Comparison of ENCODE assay signal across 10 cellular contexts in genomic region chr1:55210990-55211389, GRCh38. TPM values are rescaled to one million over a fixed set of nuclear protein-coding genes. Genes with fewer than 3 reads are reported as not detected.
DNase-seq lines count a peak whose midpoint lies in the region; ATAC-seq, FAIRE-seq and TF ChIP-seq lines count a peak whose summit lies in the region.
"Had no signal": no experiment of that assay in that cellular context is flagged by ENCODE, and none has a peak within 500 bp of the region (broad histone marks: within the 10 kb centered on the region; RNA-seq: fewer than 3 reads in every experiment).

No MANE protein-coding gene starts in this region.

- peak overlapping the region; percentile 66 for H3K4me3 Mint-ChIP-seq in activated naive CD8-positive, alpha-beta T cell treated with anti-CD3 and anti-CD28 coated beads, Interleukin-2, amount 10 ng/mL, durations not matched to agents 7 days and 5 days
- peak overlapping the region; percentile 53 to 96 (median 88) for H3K4me3 Mint-ChIP-seq in naive thymus-derived CD4-positive, alpha-beta T cell

- POLR2A ChIA-PET in activated naive CD8-positive, alpha-beta T cell treated with anti-CD3 and anti-CD28 coated beads, Interleukin-2, amount 10 ng/mL, durations not matched to agents 7 days and 5 days (lab: Charles Lee), result no interaction called here
- POLR2A ChIA-PET in naive thymus-derived CD4-positive, alpha-beta T cell (lab: Charles Lee), result no interaction called here

- no peak overlapping the region for H2AFZ ChIP-seq in ACC112 (ENCODE audit: low read length, unreplicated experiment)

- peak overlapping the region; percentile 14; the same call in 1 of the 2 replicates for H3K4me3 ChIP-seq in ACC112 (ENCODE audit: low read depth, low read length)
- peak overlapping the region; percentile 66 for H3K4me3 ChIP-seq in naive thymus-derived CD4-positive, alpha-beta T cell (ENCODE audit: low read length)

- peaks cover 14% of the 10 kb centered on the region for H3K36me3 Mint-ChIP-seq in activated naive CD8-positive, alpha-beta T cell treated with anti-CD3 and anti-CD28 coated beads, Interleukin-2, amount 10 ng/mL, durations not matched to agents 7 days and 5 days
- H3K36me3 Mint-ChIP-seq in naive thymus-derived CD4-positive, alpha-beta T cell, result peaks cover 0 to 9% (median 7%) of the 10 kb centered on the region in 5 donors

- no peaks in the 10 kb centered on the region for H3K9me3 Mint-ChIP-seq in activated naive CD8-positive, alpha-beta T cell treated with anti-CD3 and anti-CD28 coated beads, Interleukin-2, amount 10 ng/mL, durations not matched to agents 7 days and 5 days
- peaks cover 0 to 2% (median 0%) of the 10 kb centered on the region in 11 donors for H3K9me3 Mint-ChIP-seq in naive thymus-derived CD4-positive, alpha-beta T cell

- no peaks in the 10 kb centered on the region for H3K36me3 ChIP-seq in ACC112 (ENCODE audit: insufficient read depth, low read length)
- peaks cover 0 to 5% (median 0%) of the 10 kb centered on the region in 3 experiments for H3K36me3 ChIP-seq in naive thymus-derived CD4-positive, alpha-beta T cell (ENCODE audit: control insufficient read depth in 2 of 3, insufficient read depth in 3 of 3, low read length in 3 of 3)

- no peak for ATAC-seq in activated naive CD8-positive, alpha-beta T cell treated with anti-CD3 and anti-CD28 coated beads, Interleukin-2, amount 10 ng/mL, durations not matched to agents 7 days and 5 days (ENCODE audit: low read depth)
- no peak for ATAC-seq in naive thymus-derived CD4-positive, alpha-beta T cell
- ATAC-seq in GM19397 (IDR thresholded peaks at IDR 0.05; ENCODE audit: unreplicated experiment), result no peak

- peak overlapping the region; percentile 55 for H3K27ac Mint-ChIP-seq in activated naive CD8-positive, alpha-beta T cell treated with anti-CD3 and anti-CD28 coated beads, Interleukin-2, amount 10 ng/mL, durations not matched to agents 7 days and 5 days
- H3K27ac Mint-ChIP-seq in naive thymus-derived CD4-positive, alpha-beta T cell, result peak overlapping the region in 8 of 9 donors; percentile 7 to 98 (median 77)

- peaks cover 47% of the 10 kb centered on the region for H3K4me1 ChIP-seq in ACC112 (ENCODE audit: control insufficient read depth, insufficient read depth, low read length, unreplicated experiment)
- H3K4me1 ChIP-seq in naive thymus-derived CD4-positive, alpha-beta T cell (ENCODE audit: control insufficient read depth in 2 of 2, insufficient read depth in 2 of 2, low read length in 2 of 2), result peaks cover 27 to 36% of the 10 kb centered on the region in 2 donors

- H3K79me2 ChIP-seq in ACC112 (ENCODE audit: control insufficient read depth, insufficient read depth, low read length, unreplicated experiment), result peaks cover 90% of the 10 kb centered on the region

- no peak for DNase-seq in GM19239 (ENCODE audit: insufficient read length, low spot score)
- DNase-seq in activated naive CD8-positive, alpha-beta T cell treated with anti-CD3 and anti-CD28 coated beads, Interleukin-2, amount 10 ng/mL, durations not matched to agents 7 days and 5 days, result no peak
- DNase-seq in naive thymus-derived CD4-positive, alpha-beta T cell, result no peak
- no peak for DNase-seq in GM19238 (ENCODE audit: insufficient read length, low spot score)
- no peak for DNase-seq in NCI-H1417 (lab: John Stamatoyannopoulos, UW)
- no peak for DNase-seq in GM13977 (ENCODE audit: low spot score)
- DNase-seq: effector CD8-positive, alpha-beta T cell; trophoblast cell had no signal

- no peak for TF ChIP-seq CTCF in GM13977 (IDR thresholded peaks at IDR 0.05; ENCODE audit: extremely low read depth, insufficient read depth, missing control alignments)

- H3K4me1 Mint-ChIP-seq in activated naive CD8-positive, alpha-beta T cell treated with anti-CD3 and anti-CD28 coated beads, Interleukin-2, amount 10 ng/mL, durations not matched to agents 7 days and 5 days, result peaks cover 49% of the 10 kb centered on the region
- H3K4me1 Mint-ChIP-seq in naive thymus-derived CD4-positive, alpha-beta T cell, result peaks cover 56 to 85% (median 73%) of the 10 kb centered on the region in 7 donors

- CTCF ChIA-PET in naive thymus-derived CD4-positive, alpha-beta T cell (lab: Charles Lee), result no interaction called here

- no peaks in the 10 kb centered on the region for H3K27me3 Mint-ChIP-seq in activated naive CD8-positive, alpha-beta T cell treated with anti-CD3 and anti-CD28 coated beads, Interleukin-2, amount 10 ng/mL, durations not matched to agents 7 days and 5 days
- no peaks in the 10 kb centered on the region for H3K27me3 Mint-ChIP-seq in naive thymus-derived CD4-positive, alpha-beta T cell

- H3K27ac ChIP-seq in ACC112 (ENCODE audit: low read depth, low read length), result no peak overlapping the region
- peak overlapping the region; percentile 93 for H3K27ac ChIP-seq in naive thymus-derived CD4-positive, alpha-beta T cell (ENCODE audit: low read depth, low read length)

- no peaks in the 10 kb centered on the region for H3K27me3 ChIP-seq in ACC112 (ENCODE audit: insufficient read depth, low read length)
- no peaks in the 10 kb centered on the region for H3K27me3 ChIP-seq in naive thymus-derived CD4-positive, alpha-beta T cell (ENCODE audit: control insufficient read depth in 2 of 2, insufficient read depth in 2 of 2, low read length in 2 of 2)

- H3K9me3 ChIP-seq in naive thymus-derived CD4-positive, alpha-beta T cell (ENCODE audit: control insufficient read depth in 2 of 3, low read length in 3 of 3), result no peaks in the 10 kb centered on the region

- in situ Hi-C loops in GM13977 (cut with MboI; ENCODE audit: low pct_unique_long_range_greater_than_20kb, low sequenced_read_pairs, unreplicated experiment), result no loop called here

- FAIRE-seq in GM19239 (lab: Jason Lieb, UNC), result peak; percentile 8

- intact Hi-C loops in naive thymus-derived CD4-positive, alpha-beta T cell (cut with micrococcal nuclease), result loop anchor here in 1 of 2 donors (2.0 to 5.0 kb wide), 2 partner anchors 14 to 49 kb away; no protein-coding TSS in a partner anchor

RNA-seq across cellular contexts. Expression of gene USP24, which starts 4.2 kb away (rescaled TPM):
- total RNA-seq in activated naive CD8-positive, alpha-beta T cell treated with anti-CD3 and anti-CD28 coated beads, Interleukin-2, amount 10 ng/mL, durations not matched to agents 7 days and 5 days, result 10 to 100 TPM; 53.8 to 63.7 TPM
- total RNA-seq in naive thymus-derived CD4-positive, alpha-beta T cell, result 10 to 100 TPM; 47.3 to 91.4 (median 75.4) TPM
- polyA plus RNA-seq in naive thymus-derived CD4-positive, alpha-beta T cell, result 10 to 100 TPM in 1 of 2 donors, 1 to 10 TPM in 1; 4.7 to 10.3 TPM
